In genomic region chr2:15577071-15577706, GRCh38 we compare ENCODE assay signal across 8 cellular contexts. TPM values are rescaled to one million over a fixed set of nuclear protein-coding genes. Genes with fewer than 3 reads are reported as not detected.
A peak's percentile ranks its signal among the peaks of the same experiment; 100 is the strongest.
DNase-seq lines count a peak whose midpoint lies in the region; ATAC-seq, FAIRE-seq and TF ChIP-seq lines count a peak whose summit lies in the region.

No MANE protein-coding gene starts in this region.

- H3K4me3 ChIP-seq in tibial artery = no peak overlapping the region

- H3K9me3 ChIP-seq in tibial artery = no peaks in the 10 kb centered on the region

- peak; percentile 61 to 65 for TF ChIP-seq CTCF in tibial artery (IDR thresholded peaks at IDR 0.05)

- peaks cover 0 to 2% of the 10 kb centered on the region in 2 donors for H3K27me3 ChIP-seq in tibial artery

- H3K4me3 Mint-ChIP-seq in activated T-cell treated with anti-CD3 and anti-CD28 coated beads, Interleukin-2, amount 50 U/mL, for 4 hours = no peak overlapping the region

- intact Hi-C loops in tibial artery (cut with DNase I; ENCODE audit: low total_unique reads) = no loop called here

- H3K4me1 ChIP-seq in tibial artery = no peaks in the 10 kb centered on the region

- no peaks in the 10 kb centered on the region for H3K36me3 Mint-ChIP-seq in activated T-cell treated with anti-CD3 and anti-CD28 coated beads, Interleukin-2, amount 50 U/mL, for 4 hours (ENCODE audit: insufficient read depth)

- DNase-seq in H4 (ENCODE audit: low spot score) = peak; percentile 75
- DNase-seq in LHCN-M2 (ENCODE audit: low read depth) = peak; percentile 76
- peak; percentile 62 for DNase-seq in RCC 7860 (ENCODE audit: low spot score)
- peak; percentile 87 for DNase-seq in activated T-cell treated with anti-CD3 and anti-CD28 coated beads, Interleukin-2, amount 50 U/mL, for 4 hours
- DNase-seq in fibroblast of the conjunctiva (ENCODE audit: low read depth) = peak; percentile 72
- peak; percentile 70 for DNase-seq in occipital lobe (lab: John Stamatoyannopoulos, UW)
- peak; percentile 80 to 86 for DNase-seq in tibial artery

- ATAC-seq in activated T-cell treated with anti-CD3 and anti-CD28 coated beads, Interleukin-2, amount 50 U/mL, for 4 hours = peak; percentile 95 to 97

- FAIRE-seq in G401.6 (lab: Jason Lieb, UNC) = peak; percentile 47
- FAIRE-seq in RCC 7860 (lab: Jason Lieb, UNC) = no peak

- H3K9me3 Mint-ChIP-seq in activated T-cell treated with anti-CD3 and anti-CD28 coated beads, Interleukin-2, amount 50 U/mL, for 4 hours = no peaks in the 10 kb centered on the region

- H3K27me3 Mint-ChIP-seq in activated T-cell treated with anti-CD3 and anti-CD28 coated beads, Interleukin-2, amount 50 U/mL, for 4 hours (ENCODE audit: low read depth) = peaks cover 4% of the 10 kb centered on the region

- H3K27ac ChIP-seq in tibial artery = no peak overlapping the region

- H3K36me3 ChIP-seq in tibial artery = no peaks in the 10 kb centered on the region

- no peaks in the 10 kb centered on the region for H3K4me1 Mint-ChIP-seq in activated T-cell treated with anti-CD3 and anti-CD28 coated beads, Interleukin-2, amount 50 U/mL, for 4 hours (ENCODE audit: low read depth)

RNA-seq across cellular contexts. Expression of gene DDX1, which starts 14.5 kb away (rescaled TPM):
- 46.2 and 53.1 TPM in 2 replicates for total RNA-seq in H4 (2014; rRNA removed; shearing (Covaris generic))
- 67.8 and 78.4 TPM in 2 replicates for total RNA-seq in LHCN-M2 (2014; rRNA removed)
- 62.7 TPM for polyA plus RNA-seq in LHCN-M2 (2012)
- total RNA-seq in activated T-cell treated with anti-CD3 and anti-CD28 coated beads, Interleukin-2, amount 50 U/mL, for 4 hours = 100 to 1,000 TPM; 121 to 174 (median 128) TPM
- 99.7 TPM for total RNA-seq in occipital lobe

RNA-seq across cellular contexts. Expression of gene NBAS, which starts 16.1 kb away (rescaled TPM):
- total RNA-seq in H4 (2014; rRNA removed; shearing (Covaris generic)) = 16.2 and 18.2 TPM in 2 replicates
- total RNA-seq in LHCN-M2 (2014; rRNA removed) (35.1 and 38.4 TPM in 2 replicates), occipital lobe (168 TPM)
- polyA plus RNA-seq in LHCN-M2 (2012) = 22.5 TPM
- 10 to 100 TPM; 28.5 to 30.4 (median 29.7) TPM for total RNA-seq in activated T-cell treated with anti-CD3 and anti-CD28 coated beads, Interleukin-2, amount 50 U/mL, for 4 hours
